Comparison of ENCODE assay signal across 9 cellular contexts in genomic region chr20:57400262-57400701, GRCh38. TPM values are rescaled to one million over a fixed set of nuclear protein-coding genes. Genes with fewer than 3 reads are reported as not detected.
DNase-seq lines count a peak whose midpoint lies in the region; ATAC-seq, FAIRE-seq and TF ChIP-seq lines count a peak whose summit lies in the region.
"Had no signal": no experiment of that assay in that cellular context is flagged by ENCODE, and none has a peak within 500 bp of the region (broad histone marks: within the 10 kb centered on the region; RNA-seq: fewer than 3 reads in every experiment).

No MANE protein-coding gene starts in this region.

- H4K20me1 ChIP-seq in MM.1S (ENCODE audit: insufficient read depth, low read length) = peaks cover 81% of the 10 kb centered on the region

- H3K4me1 Mint-ChIP-seq in effector memory CD8-positive, alpha-beta T cell (ENCODE audit: low read depth in 2 of 2) = peaks cover 53 to 60% of the 10 kb centered on the region in 2 donors

- H3K4me3 Mint-ChIP-seq in effector memory CD8-positive, alpha-beta T cell = peak overlapping the region; percentile 78 to 95

- peak; percentile 54 for DNase-seq in GM06990 (ENCODE audit: extremely low read depth, insufficient read length)
- peak; percentile 5 for DNase-seq in MM.1S
- DNase-seq in effector memory CD8-positive, alpha-beta T cell = no peak
- no peak for DNase-seq in RWPE1 (ENCODE audit: low spot score)
- no peak for DNase-seq in AG20443 (ENCODE audit: low spot score)
- DNase-seq in small intestine = no peak
- no peak for DNase-seq in DMS79 treated with DMSO at 0.1 percent for 48 hours (lab: John Stamatoyannopoulos, UW)
- DNase-seq: T1000 had no signal

- peaks cover 66% of the 10 kb centered on the region for H3F3A ChIP-seq in MM.1S (ENCODE audit: insufficient read depth, low read length)

- no peaks in the 10 kb centered on the region for H3K9me3 ChIP-seq in MM.1S (replicated peaks; ENCODE audit: insufficient read depth, low read length)
- no peaks in the 10 kb centered on the region for H3K9me3 ChIP-seq in small intestine (ENCODE audit: control insufficient read depth, low read depth)

- CTCF ChIA-PET in RWPE1 (lab: Yijun Ruan, JAX) = interaction anchor here (0.5 to 0.7 kb wide), 2 partner anchors 12 to 877 kb away, joined by 3 to 7 read pairs; no protein-coding TSS in a partner anchor

- H3K79me2 ChIP-seq in MM.1S (ENCODE audit: low read length) = peaks cover 95% of the 10 kb centered on the region

- H3K27ac Mint-ChIP-seq in effector memory CD8-positive, alpha-beta T cell = peak overlapping the region; percentile 95

- H3K4me3 ChIP-seq in GM06990 (replicated peaks; ENCODE audit: low read depth, low read length) (peak overlapping the region; percentile 42), MM.1S (ENCODE audit: low read length) (no peak overlapping the region), rectal smooth muscle tissue (ENCODE audit: low read length) (peak overlapping the region; percentile 50), small intestine (ENCODE audit: low read depth in 1 of 2, low read length in 2 of 2) (no peak overlapping the region)

- peak overlapping the region; percentile 99; the same call in 1 of the 2 replicates for H3K4me2 ChIP-seq in MM.1S (ENCODE audit: low read depth, low read length)

- peaks cover 100% of the 10 kb centered on the region for H3K36me3 Mint-ChIP-seq in effector memory CD8-positive, alpha-beta T cell (ENCODE audit: insufficient read depth)

- H3K27ac ChIP-seq in MM.1S (ENCODE audit: low read length) (no peak overlapping the region; the same call in 1 of the 2 replicates), rectal smooth muscle tissue (ENCODE audit: low read depth, low read length) (peak overlapping the region; percentile 90), RWPE1 (no peak overlapping the region), small intestine (ENCODE audit: low read depth in 1 of 2, low read length in 1 of 2) (no peak overlapping the region)

- POLR2A ChIA-PET in RWPE1 (lab: Yijun Ruan, JAX; ENCODE audit: low non-redundant PET) = no interaction called here

- TF ChIP-seq CTCF in GM06990 (IDR thresholded peaks at IDR 0.05; ENCODE audit: insufficient read depth, low read length, poor library complexity, severe bottlenecking) = peak; percentile 66
- no peak for TF ChIP-seq CTCF in MM.1S (IDR thresholded peaks at IDR 0.05; ENCODE audit: low read length)
- no peak for TF ChIP-seq CTCF in RWPE1 (conservative IDR thresholded peaks at IDR 0.05; ENCODE audit: low read depth)

- no peak overlapping the region for H2AFZ ChIP-seq in MM.1S (ENCODE audit: low read length)

- H3K36me3 ChIP-seq in GM06990 (ENCODE audit: control insufficient read depth, insufficient read depth, low read length) (peaks cover 64% of the 10 kb centered on the region), MM.1S (replicated peaks; ENCODE audit: insufficient read depth, low read length) (peaks cover 46% of the 10 kb centered on the region), rectal smooth muscle tissue (ENCODE audit: control insufficient read depth, insufficient read depth, low read length) (peaks cover 35% of the 10 kb centered on the region), small intestine (ENCODE audit: control insufficient read depth in 2 of 2, insufficient read depth in 2 of 2, low read length in 2 of 2) (peaks cover 0 to 6% of the 10 kb centered on the region in 2 donors)

- no peaks in the 10 kb centered on the region for H3K27me3 ChIP-seq in GM06990 (replicated peaks; ENCODE audit: control insufficient read depth, insufficient read depth, low read length)
- no peaks in the 10 kb centered on the region for H3K27me3 ChIP-seq in MM.1S (replicated peaks; ENCODE audit: insufficient read depth, low read length)
- H3K27me3 ChIP-seq in rectal smooth muscle tissue (ENCODE audit: control insufficient read depth, insufficient read depth, low read length) = no peaks in the 10 kb centered on the region
- H3K27me3 ChIP-seq in small intestine (ENCODE audit: control insufficient read depth in 2 of 2, insufficient read depth in 2 of 2, low read length in 2 of 2) = no peaks in the 10 kb centered on the region

- H3K4me1 ChIP-seq in MM.1S (ENCODE audit: low read length) = peaks cover 49% of the 10 kb centered on the region
- H3K4me1 ChIP-seq in rectal smooth muscle tissue (ENCODE audit: control insufficient read depth, insufficient read depth, low read length) = peaks cover 69% of the 10 kb centered on the region
- H3K4me1 ChIP-seq in small intestine (ENCODE audit: control insufficient read depth in 2 of 2, insufficient read depth in 1 of 2, low read depth in 1 of 2, low read length in 1 of 2) = peaks cover 0 to 8% of the 10 kb centered on the region in 2 donors

- FAIRE-seq in small intestine (lab: Jason Lieb, UNC) = no peak

- H3K9ac ChIP-seq in MM.1S (ENCODE audit: low read length) (no peak overlapping the region), rectal smooth muscle tissue (ENCODE audit: low read length) (no peak overlapping the region)

- no peaks in the 10 kb centered on the region for H3K9me3 Mint-ChIP-seq in effector memory CD8-positive, alpha-beta T cell

- no peaks in the 10 kb centered on the region for H3K27me3 Mint-ChIP-seq in effector memory CD8-positive, alpha-beta T cell

- WGBS in small intestine, 3 donors = 77 to 83% (median 82%) methylated on average over 8 to 11 of the region's 11 CpGs

- ATAC-seq in effector memory CD8-positive, alpha-beta T cell (replicated peaks) = no peak

- no peaks in the 10 kb centered on the region for H3K9me2 ChIP-seq in MM.1S (replicated peaks; ENCODE audit: insufficient read depth, low read length)

RNA-seq across cellular contexts. Expression of gene RBM38, which starts 9.1 kb away (rescaled TPM):
- polyA plus RNA-seq in small intestine = 10 to 100 TPM; 13.2 to 17.5 (median 16.8) TPM

RNA-seq across cellular contexts. Expression of gene RAE1, which starts 49.2 kb away (rescaled TPM):
- polyA plus RNA-seq in small intestine = 10 to 100 TPM; 15.7 to 19.7 (median 17.4) TPM

Comparison
In these comparisons a context has a peak if more than half of its experiments do, and no peak if none do; other contexts are left out.
1. DNase-seq: peak in GM06990 (single experiment) and MM.1S (single experiment); none in effector memory CD8-positive, alpha-beta T cell (0 of 3), RWPE1 (single experiment), AG20443 (single experiment), small intestine (single experiment) and DMS79 treated with DMSO at 0.1 percent for 48 hours (single experiment).
2. H3K4me3 ChIP-seq: peak in GM06990 (single experiment) and rectal smooth muscle tissue (single experiment); none in MM.1S (single experiment) and small intestine (0 of 2).